In genomic region chr20:45294659-45295058, GRCh38 we compare ENCODE assay signal across 9 cellular contexts. TPM values are rescaled to one million over a fixed set of nuclear protein-coding genes. Genes with fewer than 3 reads are reported as not detected.
"Had no signal": no experiment of that assay in that cellular context is flagged by ENCODE, and none has a peak within 500 bp of the region (broad histone marks: within the 10 kb centered on the region; RNA-seq: fewer than 3 reads in every experiment).

No MANE protein-coding gene starts in this region.

- H3K9me3 Mint-ChIP-seq: HFFc6, IgD-negative memory B cell had no signal

- H3K27ac ChIP-seq: HL-60 had no signal

- H3K4me2 ChIP-seq: GM23338 had no signal

- H3K27ac Mint-ChIP-seq: GM23338, H9, HFFc6, IgD-negative memory B cell had no signal

- FAIRE-seq: H1, H54 had no signal

- ATAC-seq: GM23338 had no signal

- H2AFZ ChIP-seq: GM23338 had no signal

- H3K4me3 ChIP-seq: GM23338 had no signal

- DNase-seq: H9, HCEC 1CT, HFFc6 had no signal

RNA-seq across cellular contexts. Expression of gene RBPJL, which starts 12.0 kb away (rescaled TPM):
- total RNA-seq: HFFc6, HT1080 had no signal
- polyA plus RNA-seq: IgD-negative memory B cell had no signal

RNA-seq across cellular contexts. Expression of gene MATN4, which starts 13.4 kb away (rescaled TPM):
- total RNA-seq: HFFc6, HT1080 had no signal
- polyA plus RNA-seq: IgD-negative memory B cell had no signal

RNA-seq across cellular contexts. Expression of gene SLPI, which starts 40.3 kb away (rescaled TPM):
- total RNA-seq: GM23338, H1, H9, HT1080 had no signal
- polyA plus RNA-seq: GM23338, H1, IgD-negative memory B cell had no signal

RNA-seq across cellular contexts. Expression of gene SDC4, which starts 53.6 kb away (rescaled TPM):
- polyA plus RNA-seq: IgD-negative memory B cell had no signal
